In genomic region chr11:34315006-34315793, GRCh38 we compare ENCODE assay signal across 19 cellular contexts.
"Had no signal": no experiment of that assay in that cellular context is flagged by ENCODE, and none has a peak within 500 bp of the region (broad histone marks: within the 10 kb centered on the region; RNA-seq: fewer than 3 reads in every experiment).

No MANE protein-coding gene starts in this region.

- H3K9me3 ChIP-seq: body of pancreas, colonic mucosa, gastroesophageal sphincter, heart right ventricle, lower lobe of right lung, tibial nerve, uterus had no signal

- DNase-seq: activated CD4-positive, alpha-beta T cell treated with anti-CD3 and anti-CD28 coated beads, Interleukin-2, amount 10 ng/mL, durations not matched to agents 7 days and 5 days; activated CD8-positive, alpha-beta T cell treated with anti-CD3 and anti-CD28 coated beads, Interleukin-2, amount 10 ng/mL, durations not matched to agents 7 days and 5 days; activated naive CD4-positive, alpha-beta T cell treated with Interleukin-2 at 50 U/mL for 16 hours; activated naive CD8-positive, alpha-beta T cell treated with anti-CD3 and anti-CD28 coated beads, Interleukin-2, amount 10 ng/mL, durations not matched to agents 7 days and 5 days; activated T-cell treated with anti-CD3 and anti-CD28 coated beads, Interleukin-2, amount 50 U/mL, for 24 hours; central memory CD4-positive, alpha-beta T cell; colonic mucosa; heart right ventricle; lower lobe of right lung; naive thymus-derived CD8-positive, alpha-beta T cell; stimulated activated CD4-positive, alpha-beta T cell treated with anti-CD3 and anti-CD28 coated beads, Interleukin-12 subunit alpha, Interleukin-12 subunit beta, amount 100 ng/mL, for 4 hours; stimulated activated CD4-positive, alpha-beta T cell treated with anti-CD3 and anti-CD28 coated beads, Interleukin-1b, Interleukin-23, amount 100 ng/mL, for 48 hours; stimulated activated naive CD4-positive, alpha-beta T cell treated with Interleukin-2 at 50 U/mL for 16 hours; T1000; uterus had no signal

- H3K36me3 ChIP-seq: colonic mucosa, gastroesophageal sphincter, heart right ventricle, lower lobe of right lung, tibial nerve, uterus had no signal

- H3K27ac ChIP-seq: body of pancreas, colonic mucosa, gastroesophageal sphincter, lower lobe of right lung, uterus had no signal

- ATAC-seq: activated CD4-positive, CD25-positive, alpha-beta regulatory T cell treated with anti-CD3 and anti-CD28 coated beads, Interleukin-2, amount 50 U/mL, for 24 hours; activated CD8-positive, alpha-beta T cell treated with anti-CD3 and anti-CD28 coated beads, Interleukin-2, amount 10 ng/mL, durations not matched to agents 7 days and 5 days; body of pancreas; gastroesophageal sphincter; heart right ventricle; lower lobe of right lung; naive thymus-derived CD8-positive, alpha-beta T cell had no signal

- H3K4me3 ChIP-seq: body of pancreas, colonic mucosa, gastroesophageal sphincter, heart right ventricle, lower lobe of right lung, tibial nerve, uterus had no signal

- H3K27me3 ChIP-seq: body of pancreas, colonic mucosa, gastroesophageal sphincter, heart right ventricle, tibial nerve, uterus had no signal
